8 cellular contexts compared by ENCODE assay signal in genomic region chr1:246724725-246725095, GRCh38. TPM values are rescaled to one million over a fixed set of nuclear protein-coding genes. Genes with fewer than 3 reads are reported as not detected.
DNase-seq lines count a peak whose midpoint lies in the region; ATAC-seq and TF ChIP-seq lines count a peak whose summit lies in the region.

No MANE protein-coding gene starts in this region.

- H3K36me3 ChIP-seq in BE2C (peaks cover 18% of the 10 kb centered on the region), spleen (peaks cover 0 to 29% (median 19%) of the 10 kb centered on the region in 6 donors)

- in situ Hi-C loops in astrocyte of the spinal cord (cut with HindIII; ENCODE audit: low sequenced_read_pairs), result no loop called here

- TF ChIP-seq POLR2A in spleen (IDR thresholded peaks at IDR 0.05), result no peak

- no peaks in the 10 kb centered on the region for H3K4me1 ChIP-seq in BE2C
- H3K4me1 ChIP-seq in spleen, result peaks cover 3 to 38% (median 22%) of the 10 kb centered on the region in 6 donors

- H3K27me3 ChIP-seq in BE2C, result no peaks in the 10 kb centered on the region
- no peaks in the 10 kb centered on the region for H3K27me3 ChIP-seq in spleen (replicated peaks in 1 of 7)

- DNase-seq in BE2C, result peak; percentile 15
- peak; percentile 54 for DNase-seq in NCI-H460 (ENCODE audit: extremely low read depth, low read depth)
- DNase-seq in astrocyte of the spinal cord (ENCODE audit: low read depth, low spot score), result peak; percentile 64
- DNase-seq in iPS-NIHi11 (ENCODE audit: low spot score), result peak; percentile 43
- no peak for DNase-seq in spleen
- DNase-seq in CD1c-positive myeloid dendritic cell (ENCODE audit: extremely low spot score), result no peak

- peak overlapping the region; percentile 32 to 84 (median 76) for H3K27ac ChIP-seq in spleen

- intact Hi-C loops in spleen (cut with DNase I; ENCODE audit: low total_unique reads), result no loop called here

- H3K4me3 ChIP-seq in BE2C (ENCODE audit: low read depth, low read length) (peak overlapping the region; percentile 87), astrocyte of the spinal cord (ENCODE audit: low read depth, low read length) (peak overlapping the region; percentile 76), spleen (peak overlapping the region; percentile 58 to 95 (median 87))

- TF ChIP-seq CTCF in BE2C (IDR thresholded peaks at IDR 0.05; ENCODE audit: low read depth, low read length) (no peak), astrocyte of the spinal cord (IDR thresholded peaks at IDR 0.05; ENCODE audit: low read depth, low read length) (no peak), spleen (IDR thresholded peaks at IDR 0.05 in 8 of 11, conservative IDR thresholded peaks at IDR 0.05 in 3 of 11) (no peak)

- H3K9me3 ChIP-seq in BE2C (peaks cover 3% of the 10 kb centered on the region; the same call in 1 of the 2 replicates), spleen (peaks cover 0 to 30% (median 23%) of the 10 kb centered on the region in 8 donors)

- ATAC-seq in GM18858 (IDR thresholded peaks at IDR 0.05; ENCODE audit: unreplicated experiment) (peak; percentile 18), HG03095 (IDR thresholded peaks at IDR 0.05; ENCODE audit: unreplicated experiment) (peak; percentile 45)

- WGBS in spleen, 5 donors, result 1 to 3% (median 2%) methylated on average over 13 to 14 of the region's 14 CpGs

RNA-seq across cellular contexts. Expression of gene SCCPDH, which starts 0.5 kb away (rescaled TPM):
- polyA plus RNA-seq in BE2C (2012; ENCODE audit: insufficient read depth, insufficient read length, low read depth), result 31.8 TPM
- 322 and 335 TPM in 2 replicates for total RNA-seq in NCI-H460 (2014; rRNA removed; shearing (Covaris generic))
- 198 and 223 TPM in 2 replicates for polyA plus RNA-seq in NCI-H460 (2014; cell fraction: nucleus; rRNA removed)
- total RNA-seq in spleen, result 10 to 100 TPM in 6 of 7 donors, 1 to 10 TPM in 1; 9.3 to 15.8 (median 14.5) TPM
- polyA plus RNA-seq in spleen, result 10 to 100 TPM in 2 of 3 donors, 1 to 10 TPM in 1; 6.8 to 11.6 (median 10.3) TPM

Comparison
In these comparisons a context has a peak if more than half of its experiments do, and no peak if none do; other contexts are left out.
1. DNase-seq: peak in BE2C (single experiment), NCI-H460 (single experiment), astrocyte of the spinal cord (single experiment) and iPS-NIHi11 (single experiment); none in spleen (single experiment) and CD1c-positive myeloid dendritic cell (single experiment).
2. RNA of gene SCCPDH, which starts 0.5 kb away (total RNA-seq): 322 to 335 TPM in NCI-H460; 9.3 to 15.8 TPM in spleen; every median in the first group is over 10 times any median in the second.
3. Peak in every context shown above with its lines, with median percentiles within 50 percentile points of each other: H3K4me3 ChIP-seq.